ENCODE assay signal across 8 cellular contexts in the genomic region with DNA sequence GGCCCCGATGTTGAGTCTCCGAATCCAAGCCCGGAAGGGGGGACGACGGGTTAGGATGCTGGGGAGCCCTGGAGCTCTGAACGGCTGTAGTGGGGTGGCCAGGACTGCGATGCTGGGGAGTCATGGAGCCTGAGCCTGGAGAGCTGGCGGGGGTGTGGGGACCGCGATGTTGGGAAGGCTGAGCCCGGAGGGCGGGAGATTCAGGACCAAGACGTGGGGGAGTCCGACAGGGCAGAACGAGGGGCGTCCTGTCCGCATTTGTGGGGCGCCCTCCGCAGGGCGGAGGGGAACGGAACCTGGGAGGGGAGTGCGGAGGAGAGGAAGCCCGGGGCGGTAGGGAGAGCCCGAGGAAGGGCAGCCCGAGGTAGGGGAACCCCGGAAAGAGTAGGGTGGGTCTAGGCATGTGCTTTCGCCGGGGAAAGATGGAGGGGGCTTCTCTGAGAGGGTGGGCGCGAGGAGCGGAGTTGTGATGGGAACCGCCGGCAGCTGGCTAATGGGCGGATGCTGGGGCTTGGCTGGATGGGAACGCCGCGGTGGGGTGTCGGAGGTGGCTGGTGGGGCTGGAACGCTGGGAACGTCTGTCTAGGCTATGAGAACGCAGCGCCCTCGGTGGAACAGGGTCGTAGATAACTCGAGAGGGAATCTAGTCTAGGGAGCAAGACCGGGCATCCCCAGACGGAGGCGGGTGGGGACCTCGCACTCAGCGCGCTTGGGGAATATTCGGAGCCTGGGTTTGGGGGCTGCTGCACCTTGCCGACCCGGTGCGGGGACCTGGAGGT. TPM values are rescaled to one million over a fixed set of nuclear protein-coding genes. Genes with fewer than 3 reads are reported as not detected.
A peak's percentile ranks its signal among the peaks of the same experiment; 100 is the strongest.
DNase-seq lines count a peak whose midpoint lies in the region; ATAC-seq and TF ChIP-seq lines count a peak whose summit lies in the region.

No MANE protein-coding gene starts in this region.

- H3K79me2 ChIP-seq in GM23338 (replicated peaks; ENCODE audit: insufficient read depth) = peaks cover 7% of the 10 kb centered on the region

- H2AFZ ChIP-seq in GM23338 = peak overlapping the region; percentile 98

- H3K4me2 ChIP-seq in GM23338 = peak overlapping the region; percentile 94

- H3K9me3 ChIP-seq in muscle layer of duodenum (ENCODE audit: control insufficient read depth in 1 of 2, low read length in 2 of 2) = no peaks in the 10 kb centered on the region

- no peaks in the 10 kb centered on the region for H3K36me3 ChIP-seq in GM23338 (ENCODE audit: insufficient read depth)
- no peaks in the 10 kb centered on the region for H3K36me3 ChIP-seq in muscle layer of duodenum (ENCODE audit: control insufficient read depth in 1 of 2, insufficient read depth in 2 of 2, low read length in 2 of 2)

- H3K27me3 Mint-ChIP-seq in GM23338 (ENCODE audit: insufficient read depth, low read depth, poor library complexity) (peaks cover 16% of the 10 kb centered on the region), endothelial cell (ENCODE audit: unreplicated experiment) (peaks cover 9% of the 10 kb centered on the region)

- peaks cover 9% of the 10 kb centered on the region; the same call in 1 of the 2 replicates for H4K20me1 ChIP-seq in GM23338 (replicated peaks; ENCODE audit: insufficient read depth)

- H3K27me3 ChIP-seq in GM23338 (ENCODE audit: insufficient read depth) (peaks cover 17% of the 10 kb centered on the region), muscle layer of duodenum (ENCODE audit: low read depth, low read length) (no peaks in the 10 kb centered on the region)

- H3K27ac Mint-ChIP-seq in GM23338 = peak overlapping the region; percentile 75
- peak overlapping the region; percentile 10 for H3K27ac Mint-ChIP-seq in endothelial cell (ENCODE audit: unreplicated experiment)

- 0 out of 2 replicates have a peak, but pooled peaks cover 6% of the 10 kb centered on the region for H3F3A ChIP-seq in GM23338 (replicated peaks; ENCODE audit: low read depth)

- H3K4me1 ChIP-seq in GM23338 (ENCODE audit: insufficient read depth) = peaks cover 26% of the 10 kb centered on the region
- H3K4me1 ChIP-seq in muscle layer of duodenum (ENCODE audit: control insufficient read depth in 1 of 2, insufficient read depth in 2 of 2, low read length in 2 of 2) = peaks cover 6 to 33% of the 10 kb centered on the region in 2 donors

- peaks cover 4% of the 10 kb centered on the region; the same call in 1 of the 2 replicates for H3K9me2 ChIP-seq in GM23338 (ENCODE audit: insufficient read depth)

- H3K4me3 ChIP-seq in GM23338 (peak overlapping the region; percentile 98), LNCaP clone FGC (ENCODE audit: low read depth, low read length) (peak overlapping the region; percentile 65), muscle layer of duodenum (ENCODE audit: low read depth in 1 of 2, low read length in 2 of 2) (peak overlapping the region; percentile 72 to 90)

- peak; percentile 71 for ATAC-seq in GM23338

- TF ChIP-seq CTCF in GM23338 (conservative IDR thresholded peaks at IDR 0.05; ENCODE audit: low read depth in 2 of 2) = peak; percentile 26 to 43
- TF ChIP-seq CTCF in LNCaP clone FGC (IDR thresholded peaks at IDR 0.05; ENCODE audit: control insufficient read depth, extremely low read depth, insufficient read depth) = no peak
- TF ChIP-seq CTCF in endothelial cell (IDR thresholded peaks at IDR 0.05; ENCODE audit: unreplicated experiment) = no peak

- no peak overlapping the region for H3K27ac ChIP-seq in GM23338 (ENCODE audit: low read depth)
- H3K27ac ChIP-seq in muscle layer of duodenum (ENCODE audit: low read length) = peak overlapping the region; percentile 73

- H3K4me3 Mint-ChIP-seq in GM23338 (peak overlapping the region; percentile 97), endothelial cell (ENCODE audit: unreplicated experiment) (peak overlapping the region; percentile 95)

- H3K36me3 Mint-ChIP-seq in GM23338 (ENCODE audit: low read depth) (no peaks in the 10 kb centered on the region; the same call in 1 of the 3 replicates), endothelial cell (ENCODE audit: low read depth, unreplicated experiment) (peaks cover 9% of the 10 kb centered on the region)

- DNase-seq in DMS153 treated with DMSO at 0.1 percent for 48 hours (lab: John Stamatoyannopoulos, UW; ENCODE audit: unreplicated experiment) (peak; percentile 15), DMS153 (lab: John Stamatoyannopoulos, UW) (no peak), GM23338 (ENCODE audit: low spot score) (peak; percentile 77), LNCaP clone FGC (ENCODE audit: low read depth) (no peak), endothelial cell (ENCODE audit: low spot score) (peak; percentile 22)
- DNase-seq in activated CD4-positive, alpha-beta T cell treated with anti-CD3 and anti-CD28 coated beads, Interleukin-2, amount 50 U/mL, for 48 hours = peak; percentile 50 to 51
- DNase-seq in stimulated activated naive CD4-positive, alpha-beta T cell treated with Interleukin-2 at 50 U/mL for 16 hours (lab: John Stamatoyannopoulos, UW) = peak; percentile 33

- H3K9me3 Mint-ChIP-seq in GM23338 (no peaks in the 10 kb centered on the region), endothelial cell (ENCODE audit: unreplicated experiment) (no peaks in the 10 kb centered on the region)

- peaks cover 31% of the 10 kb centered on the region for H3K4me1 Mint-ChIP-seq in GM23338
- peaks cover 14% of the 10 kb centered on the region for H3K4me1 Mint-ChIP-seq in endothelial cell (ENCODE audit: unreplicated experiment)

TF ChIP-seq in GM23338, 12 proteins besides CTCF, POLR2A, EP300 and RAD21 (continues in another document):
- TF ChIP-seq CREB1 (CRISPR knock-in tag; IDR thresholded peaks at IDR 0.05; ENCODE audit: low read depth) (no peak), EZH2 (IDR thresholded peaks at IDR 0.05; ENCODE audit: low read depth, unreplicated experiment) (no peak), POLR2AphosphoS5 (IDR thresholded peaks at IDR 0.05; ENCODE audit: low read depth) (no peak), ZNF462 (CRISPR knock-in tag; IDR thresholded peaks at IDR 0.05) (no peak), JUNB (IDR thresholded peaks at IDR 0.05; ENCODE audit: unreplicated experiment) (no peak), NANOG (IDR thresholded peaks at IDR 0.05; ENCODE audit: borderline replicate concordance) (no peak)

RNA-seq across cellular contexts. Expression of gene PAQR8, which starts 0.7 kb away (rescaled TPM):
- total RNA-seq in GM23338 (2014; rRNA removed; shearing (Covaris generic)) = 10.8 and 11.2 TPM in 2 replicates
- polyA plus RNA-seq in GM23338 (2016; fragmentation: Nextera tagmentation; extraction: Ambion mirVana) = 3.6 and 3.7 TPM in 2 replicates
- 7.5 TPM for total RNA-seq in endothelial cell (ENCODE audit: unreplicated experiment)

RNA-seq across cellular contexts. Expression of gene EFHC1, which starts 57.5 kb away (rescaled TPM):
- 23.8 and 24.3 TPM in 2 replicates for total RNA-seq in GM23338 (2014; rRNA removed; shearing (Covaris generic))
- 22.0 and 28.0 TPM in 2 replicates for polyA plus RNA-seq in GM23338 (2016; fragmentation: Nextera tagmentation; extraction: Ambion mirVana)
- total RNA-seq in endothelial cell (ENCODE audit: unreplicated experiment) = 29.0 TPM

Comparison
In these comparisons a context has a peak if more than half of its experiments do, and no peak if none do; other contexts are left out.
1. DNase-seq: peak in DMS153 treated with DMSO at 0.1 percent for 48 hours (single experiment), GM23338 (single experiment), activated CD4-positive, alpha-beta T cell treated with anti-CD3 and anti-CD28 coated beads, Interleukin-2, amount 50 U/mL, for 48 hours (2 of 2), endothelial cell (single experiment) and stimulated activated naive CD4-positive, alpha-beta T cell treated with Interleukin-2 at 50 U/mL for 16 hours (single experiment); none in DMS153 (single experiment) and LNCaP clone FGC (single experiment).
2. CTCF ChIP-seq: peak in GM23338 (2 of 2); none in LNCaP clone FGC (single experiment) and endothelial cell (single experiment).
3. Peak in every context shown above with its lines, with median percentiles within 50 percentile points of each other: H3K4me3 ChIP-seq.